11 cellular contexts compared by ENCODE assay signal in genomic region chr1:203797948-203798347, GRCh38. TPM values are rescaled to one million over a fixed set of nuclear protein-coding genes. Genes with fewer than 3 reads are reported as not detected.
DNase-seq lines count a peak whose midpoint lies in the region; ATAC-seq, FAIRE-seq and TF ChIP-seq lines count a peak whose summit lies in the region.
"Had no signal": no experiment of that assay in that cellular context is flagged by ENCODE, and none has a peak within 500 bp of the region (broad histone marks: within the 10 kb centered on the region; RNA-seq: fewer than 3 reads in every experiment).

No MANE protein-coding gene starts in this region.

- H3K36me3 ChIP-seq in HepG2 (replicated peaks in 1 of 2; ENCODE audit: control insufficient read depth in 1 of 2, insufficient read depth in 2 of 2, low read length in 2 of 2) (peaks cover 2 to 25% of the 10 kb centered on the region in 2 experiments; a peak in 3 of 5 replicates), right lobe of liver (peaks cover 0 to under 1% (median 0%) of the 10 kb centered on the region in 4 donors), keratinocyte (ENCODE audit: control insufficient read depth in 2 of 2, extremely low read depth in 1 of 2, insufficient read depth in 2 of 2, low read length in 2 of 2) (peaks cover 6 to 24% of the 10 kb centered on the region in 2 experiments)

- peaks cover 63% of the 10 kb centered on the region for H3K79me2 ChIP-seq in HepG2 (ENCODE audit: insufficient read depth, low read length)
- peaks cover 66% of the 10 kb centered on the region for H3K79me2 ChIP-seq in keratinocyte (ENCODE audit: control insufficient read depth, insufficient read depth, low read length)

- POLR2A ChIA-PET in HepG2 (lab: Yijun Ruan, JAX): no interaction called here

- no peak for ATAC-seq in HepG2
- no peak for ATAC-seq in right lobe of liver
- ATAC-seq: heart left ventricle had no signal

- H3K9me1 ChIP-seq in keratinocyte (ENCODE audit: control insufficient read depth, extremely low read depth, insufficient read depth, low read length): peaks cover 3% of the 10 kb centered on the region

- TF ChIP-seq CTCF in HepG2 (CRISPR knock-in tag; IDR thresholded peaks at IDR 0.05) (no peak; the same call in 1 of the 2 replicates), right lobe of liver (IDR thresholded peaks at IDR 0.05) (no peak), keratinocyte (optimal IDR thresholded peaks at IDR 0.05 in 1 of 3, IDR thresholded peaks at IDR 0.05 in 1 of 3, conservative IDR thresholded peaks at IDR 0.05 in 1 of 3; ENCODE audit: extremely low read depth in 1 of 3, insufficient read depth in 2 of 3, low read length in 3 of 3) (peak; percentile 55 to 68 (median 56)), type B pancreatic cell (conservative IDR thresholded peaks at IDR 0.05) (no peak)

- peak overlapping the region; percentile 99 for H3K4me3 Mint-ChIP-seq in type B pancreatic cell

- TF ChIP-seq EP300 in HepG2 (IDR thresholded peaks at IDR 0.05; ENCODE audit: low read depth in 2 of 2, low read length in 2 of 2) (no peak), HepG2 (CRISPR knock-in tag; IDR thresholded peaks at IDR 0.05; ENCODE audit: borderline replicate concordance) (no peak)

- TF ChIP-seq RAD21 in HepG2 (CRISPR knock-in tag; IDR thresholded peaks at IDR 0.05): no peak

- H3K36me3 Mint-ChIP-seq in type B pancreatic cell: peaks cover 60% of the 10 kb centered on the region

- in situ Hi-C loops in HepG2 (cut with HindIII; ENCODE audit: extremely low pct_ligation_motif_present, low pct_unique_long_range_greater_than_20kb): no loop called here
- in situ Hi-C loops in SK-MEL-5 (cut with HindIII; ENCODE audit: low pct_unique_long_range_greater_than_20kb, low sequenced_read_pairs): no loop called here

- H3K9me3 Mint-ChIP-seq in type B pancreatic cell: peaks cover 4% of the 10 kb centered on the region

- no peak overlapping the region for H3K9ac ChIP-seq in HepG2 (ENCODE audit: insufficient read depth, low read depth, low read length)
- H3K9ac ChIP-seq in keratinocyte (ENCODE audit: control insufficient read depth, extremely low read depth, insufficient read depth, low read length): no peak overlapping the region

- FAIRE-seq in HepG2 (lab: Jason Lieb, UNC) (no peak), keratinocyte (lab: Jason Lieb, UNC) (peak; percentile 70)
- FAIRE-seq: colon, D721Med had no signal

- H3K9me3 ChIP-seq in HepG2 (ENCODE audit: low read length) (no peaks in the 10 kb centered on the region), right lobe of liver (no peaks in the 10 kb centered on the region), keratinocyte (ENCODE audit: control insufficient read depth, low read depth, low read length) (no peaks in the 10 kb centered on the region)
- H3K9me3 ChIP-seq: heart left ventricle had no signal

- 100% methylated on average over 4 of the region's 4 CpGs for WGBS in HepG2 (ENCODE audit: low lambda C conversion rate)
- 70% methylated on average over 4 of the region's 4 CpGs for WGBS in right lobe of liver (ENCODE audit: insufficient coverage, low coverage, low lambda C conversion rate, missing lambda C conversion rate)

- H2AFZ ChIP-seq in HepG2 (ENCODE audit: low read length) (no peak overlapping the region), keratinocyte (ENCODE audit: control insufficient read depth, low read length) (no peak overlapping the region)

- H4K20me1 ChIP-seq in HepG2 (ENCODE audit: insufficient read depth, low read length) (peaks cover 34% of the 10 kb centered on the region), keratinocyte (ENCODE audit: control insufficient read depth, extremely low read depth, insufficient read depth, low read length) (peaks cover 9% of the 10 kb centered on the region)

- DNase-seq in HepG2 (ENCODE audit: low spot score) (peak; percentile 9), right lobe of liver (no peak), SK-MEL-5 (ENCODE audit: low read depth, low spot score) (peak; percentile 51), keratinocyte (ENCODE audit: low read depth, low spot score) (peak; percentile 81), type B pancreatic cell (ENCODE audit: extremely low spot score, unreplicated experiment) (no peak), NCI-H1105 (lab: John Stamatoyannopoulos, UW) (no peak), anterior cingulate cortex (lab: John Stamatoyannopoulos, UW) (no peak), MV-4-11 (lab: John Stamatoyannopoulos, UW) (no peak)

- H3K4me2 ChIP-seq in HepG2 (ENCODE audit: low read depth, low read length) (peak overlapping the region; percentile 83), keratinocyte (ENCODE audit: control insufficient read depth, extremely low read depth, insufficient read depth, low read depth, low read length) (peak overlapping the region; percentile 93)

- TF ChIP-seq POLR2A in HepG2 (IDR thresholded peaks at IDR 0.05; ENCODE audit: insufficient read depth in 1 of 2, low read depth in 2 of 2, low read length in 2 of 2) (no peak), right lobe of liver (IDR thresholded peaks at IDR 0.05) (no peak)

- H3K4me1 ChIP-seq in HepG2 (ENCODE audit: insufficient read depth, low read length) (peaks cover 43% of the 10 kb centered on the region), right lobe of liver (peaks cover 0 to 33% (median 4%) of the 10 kb centered on the region in 4 donors), keratinocyte (ENCODE audit: control insufficient read depth, extremely low read depth, insufficient read depth, low read length) (peaks cover 40% of the 10 kb centered on the region)

- H3K4me1 Mint-ChIP-seq in type B pancreatic cell (ENCODE audit: unreplicated experiment): peaks cover 42% of the 10 kb centered on the region

- CTCF ChIA-PET in HepG2 (lab: Yijun Ruan, JAX; ENCODE audit: low intra/inter-chr PET ratio, low total read pairs): no interaction called here

- no peak overlapping the region for H3K27ac ChIP-seq in HepG2 (ENCODE audit: extremely low read length, insufficient read depth, low read length)
- H3K27ac ChIP-seq in right lobe of liver: no peak overlapping the region
- peak overlapping the region; percentile 19 for H3K27ac ChIP-seq in keratinocyte (ENCODE audit: control insufficient read depth, insufficient read depth, low read length)

- no TSS peak for BruUV-seq in HepG2 (replicated peaks; lab: Mats Ljungman, UMichigan)

- H3K4me3 ChIP-seq in HepG2 (replicated peaks in 1 of 3; ENCODE audit: insufficient read depth in 1 of 3, low read depth in 2 of 3, low read length in 3 of 3) (no peak overlapping the region), right lobe of liver (no peak overlapping the region), keratinocyte (ENCODE audit: control insufficient read depth in 2 of 3, extremely low read depth in 1 of 3, insufficient read depth in 2 of 3, low read depth in 1 of 3, low read length in 3 of 3) (peak overlapping the region in 1 of 3 experiments; percentile 60)

- H3K27ac Mint-ChIP-seq in type B pancreatic cell: peak overlapping the region; percentile 34

- intact Hi-C loops in HepG2 (cut with micrococcal nuclease; ENCODE audit: unreplicated experiment): no loop called here
- intact Hi-C loops in right lobe of liver (cut with DNase I): no loop called here

- no peaks in the 10 kb centered on the region for H3K27me3 Mint-ChIP-seq in type B pancreatic cell

- dilution Hi-C loops in keratinocyte (cut with MboI; ENCODE audit: extremely low pct_ligation_motif_present, low sequenced_read_pairs): loop anchor here (10.0 kb wide), 1 partner anchor 73 kb away; no protein-coding TSS in a partner anchor

- no peaks in the 10 kb centered on the region for H3K27me3 ChIP-seq in HepG2 (ENCODE audit: control insufficient read depth in 1 of 2, insufficient read depth in 2 of 2, low read length in 2 of 2)
- H3K27me3 ChIP-seq in right lobe of liver: no peaks in the 10 kb centered on the region
- H3K27me3 ChIP-seq in keratinocyte (ENCODE audit: control insufficient read depth, extremely low read depth, insufficient read depth, low read length): no peaks in the 10 kb centered on the region
- H3K27me3 ChIP-seq: heart left ventricle had no signal

RNA-seq across cellular contexts. Expression of gene ZBED6, which starts 2.5 kb away (rescaled TPM):
- total RNA-seq in HepG2 (2016; rRNA removed; fragmentation: Illumina TruSeq; extraction: Trizol) (12.5 and 17.2 TPM in 2 replicates), right lobe of liver (10 to 100 TPM; 11.8 to 24.1 (median 17.5) TPM), type B pancreatic cell (ENCODE audit: low replicate concordance) (30.3 and 37.4 TPM in 2 replicates)
- 0.35 and 0.51 TPM in 2 replicates for total RNA-seq in HepG2 (2016; cell fraction: cytosol; rRNA removed; fragmentation: Illumina TruSeq; extraction: Trizol; ENCODE audit: low read depth)
- 13.1 and 13.9 TPM in 2 replicates for total RNA-seq in HepG2 (2016; cell fraction: insoluble cytoplasmic fraction; rRNA removed; fragmentation: Illumina TruSeq; extraction: Trizol)
- total RNA-seq in HepG2 (2016; cell fraction: membrane; rRNA removed; fragmentation: Illumina TruSeq; extraction: Trizol): 1.4 and 1.7 TPM in 2 replicates
- total RNA-seq in HepG2 (2016; cell fraction: nucleus; rRNA removed; fragmentation: Illumina TruSeq; extraction: Trizol): 21.7 and 24.6 TPM in 2 replicates
- polyA plus RNA-seq in HepG2 (2011; rRNA removed) (6.8 and 9.3 TPM in 2 replicates), keratinocyte (8.9 to 11.6 TPM (median 9.6 TPM) in 3 replicates)
- polyA plus RNA-seq in HepG2 (2011; cell fraction: cytosol; rRNA removed): 3.8 and 4.0 TPM in 2 replicates
- polyA plus RNA-seq in HepG2 (2011; cell fraction: nucleus; rRNA removed): 15.5 and 20.7 TPM in 2 replicates
- 3.6 and 3.8 TPM in 2 replicates for polyA plus RNA-seq in HepG2 (2012)
- 0.07 TPM in 1 of 2 replicates, not detected in the other for polyA plus RNA-seq in HepG2 (2016; cell fraction: cytosol; fragmentation: Illumina TruSeq; extraction: Trizol; ENCODE audit: low read depth)
- polyA plus RNA-seq in HepG2 (2016; cell fraction: insoluble cytoplasmic fraction; fragmentation: Illumina TruSeq; extraction: Trizol; ENCODE audit: low read depth): 1.6 and 3.9 TPM in 2 replicates
- 0.03 and 0.06 TPM in 2 replicates for polyA plus RNA-seq in HepG2 (2016; cell fraction: membrane; fragmentation: Illumina TruSeq; extraction: Trizol; ENCODE audit: low read depth)
- polyA plus RNA-seq in HepG2 (2016; cell fraction: nucleus; fragmentation: Illumina TruSeq; extraction: Trizol; ENCODE audit: insufficient read depth, low read depth): 4.6 and 9.1 TPM in 2 replicates
- polyA minus RNA-seq in HepG2 (2011; rRNA and poly(A)+ RNA removed; ENCODE audit: low replicate concordance): 21.8 and 40.3 TPM in 2 replicates
- polyA minus RNA-seq in HepG2 (2011; cell fraction: cytosol; rRNA and poly(A)+ RNA removed): 11.3 and 15.0 TPM in 2 replicates
- polyA minus RNA-seq in HepG2 (2011; cell fraction: nucleus; rRNA and poly(A)+ RNA removed): 37.6 and 38.3 TPM in 2 replicates
- total RNA-seq in SK-MEL-5 (2014; rRNA removed; shearing (Covaris generic)): 10.3 and 14.7 TPM in 2 replicates
- 8.8 and 9.0 TPM in 2 replicates for polyA plus RNA-seq in SK-MEL-5 (2015; cell fraction: cytosol; rRNA removed)
- polyA plus RNA-seq in SK-MEL-5 (2015; cell fraction: nucleus; rRNA removed): 17.2 and 22.5 TPM in 2 replicates
- polyA plus RNA-seq in keratinocyte (2011; ENCODE audit: low read depth): 5.6 TPM
- 2.9 and 5.3 TPM in 2 replicates for polyA plus RNA-seq in keratinocyte (2011; cell fraction: cytosol; rRNA removed)
- 16.2 and 17.5 TPM in 2 replicates for polyA plus RNA-seq in keratinocyte (2011; cell fraction: nucleus; rRNA removed)
- 4.6 and 4.8 TPM in 2 replicates for polyA plus RNA-seq in keratinocyte (2012; ENCODE audit: low replicate concordance)
- 14.8 to 38.8 TPM (median 31.3 TPM) in 3 replicates for polyA minus RNA-seq in keratinocyte
- 8.2 TPM for polyA minus RNA-seq in keratinocyte (2011; cell fraction: cytosol; rRNA and poly(A)+ RNA removed)
- 24.0 and 42.6 TPM in 2 replicates for polyA minus RNA-seq in keratinocyte (2011; cell fraction: nucleus; rRNA and poly(A)+ RNA removed)

RNA-seq across cellular contexts. Expression of gene ZC3H11A, which starts 2.5 kb away (rescaled TPM):
- total RNA-seq in HepG2 (2016; rRNA removed; fragmentation: Illumina TruSeq; extraction: Trizol) (56.9 and 78.7 TPM in 2 replicates), right lobe of liver (10 to 100 TPM; 22.8 to 47.7 (median 31.8) TPM), type B pancreatic cell (ENCODE audit: low replicate concordance) (90.0 and 95.5 TPM in 2 replicates)
- total RNA-seq in HepG2 (2016; cell fraction: cytosol; rRNA removed; fragmentation: Illumina TruSeq; extraction: Trizol; ENCODE audit: low read depth): 9.7 and 10.5 TPM in 2 replicates
- total RNA-seq in HepG2 (2016; cell fraction: insoluble cytoplasmic fraction; rRNA removed; fragmentation: Illumina TruSeq; extraction: Trizol): 54.2 and 81.7 TPM in 2 replicates
- 22.1 and 22.2 TPM in 2 replicates for total RNA-seq in HepG2 (2016; cell fraction: membrane; rRNA removed; fragmentation: Illumina TruSeq; extraction: Trizol)
- 71.4 and 76.3 TPM in 2 replicates for total RNA-seq in HepG2 (2016; cell fraction: nucleus; rRNA removed; fragmentation: Illumina TruSeq; extraction: Trizol)
- polyA plus RNA-seq in HepG2 (2011; rRNA removed) (59.2 and 59.7 TPM in 2 replicates), keratinocyte (60.0 to 83.4 TPM (median 78.1 TPM) in 3 replicates)
- 29.6 and 39.2 TPM in 2 replicates for polyA plus RNA-seq in HepG2 (2011; cell fraction: cytosol; rRNA removed)
- 109 and 116 TPM in 2 replicates for polyA plus RNA-seq in HepG2 (2011; cell fraction: nucleus; rRNA removed)
- 44.9 and 50.1 TPM in 2 replicates for polyA plus RNA-seq in HepG2 (2012)
- polyA plus RNA-seq in HepG2 (2016; cell fraction: cytosol; fragmentation: Illumina TruSeq; extraction: Trizol; ENCODE audit: low read depth): 1.2 and 1.4 TPM in 2 replicates
- polyA plus RNA-seq in HepG2 (2016; cell fraction: insoluble cytoplasmic fraction; fragmentation: Illumina TruSeq; extraction: Trizol; ENCODE audit: low read depth): 56.2 and 57.9 TPM in 2 replicates
- 6.6 and 7.0 TPM in 2 replicates for polyA plus RNA-seq in HepG2 (2016; cell fraction: membrane; fragmentation: Illumina TruSeq; extraction: Trizol; ENCODE audit: low read depth)
- polyA plus RNA-seq in HepG2 (2016; cell fraction: nucleus; fragmentation: Illumina TruSeq; extraction: Trizol; ENCODE audit: insufficient read depth, low read depth): 105 and 109 TPM in 2 replicates
- 59.1 and 125 TPM in 2 replicates for polyA minus RNA-seq in HepG2 (2011; rRNA and poly(A)+ RNA removed; ENCODE audit: low replicate concordance)
- 44.8 and 45.9 TPM in 2 replicates for polyA minus RNA-seq in HepG2 (2011; cell fraction: cytosol; rRNA and poly(A)+ RNA removed)
- 170 and 178 TPM in 2 replicates for polyA minus RNA-seq in HepG2 (2011; cell fraction: nucleus; rRNA and poly(A)+ RNA removed)
- total RNA-seq in SK-MEL-5 (2014; rRNA removed; shearing (Covaris generic)): 75.1 and 85.2 TPM in 2 replicates
- polyA plus RNA-seq in SK-MEL-5 (2015; cell fraction: cytosol; rRNA removed): 62.0 and 79.3 TPM in 2 replicates
- polyA plus RNA-seq in SK-MEL-5 (2015; cell fraction: nucleus; rRNA removed): 232 and 243 TPM in 2 replicates
- 41.4 TPM for polyA plus RNA-seq in keratinocyte (2011; ENCODE audit: low read depth)
- 34.4 and 53.2 TPM in 2 replicates for polyA plus RNA-seq in keratinocyte (2011; cell fraction: cytosol; rRNA removed)
- polyA plus RNA-seq in keratinocyte (2011; cell fraction: nucleus; rRNA removed): 125 and 161 TPM in 2 replicates
- 50.3 and 53.8 TPM in 2 replicates for polyA plus RNA-seq in keratinocyte (2012; ENCODE audit: low replicate concordance)
- polyA minus RNA-seq in keratinocyte: 35.6 to 85.3 TPM (median 56.5 TPM) in 3 replicates
- 56.2 TPM for polyA minus RNA-seq in keratinocyte (2011; cell fraction: cytosol; rRNA and poly(A)+ RNA removed)
- polyA minus RNA-seq in keratinocyte (2011; cell fraction: nucleus; rRNA and poly(A)+ RNA removed): 83.9 and 132 TPM in 2 replicates

RNA-seq across cellular contexts. Expression of gene LAX1, which starts 33.0 kb away (rescaled TPM):
- total RNA-seq in HepG2 (2016; rRNA removed; fragmentation: Illumina TruSeq; extraction: Trizol): not detected in 2 replicates
- total RNA-seq in HepG2 (2016; cell fraction: cytosol; rRNA removed; fragmentation: Illumina TruSeq; extraction: Trizol; ENCODE audit: low read depth): not detected in 2 replicates
- 0.04 TPM in 1 of 2 replicates, not detected in the other for total RNA-seq in HepG2 (2016; cell fraction: insoluble cytoplasmic fraction; rRNA removed; fragmentation: Illumina TruSeq; extraction: Trizol)
- not detected in 2 replicates for total RNA-seq in HepG2 (2016; cell fraction: membrane; rRNA removed; fragmentation: Illumina TruSeq; extraction: Trizol)
- not detected in 2 replicates for total RNA-seq in HepG2 (2016; cell fraction: nucleus; rRNA removed; fragmentation: Illumina TruSeq; extraction: Trizol)
- not detected in 2 replicates for polyA plus RNA-seq in HepG2 (2011; rRNA removed)
- polyA plus RNA-seq in HepG2 (2011; cell fraction: cytosol; rRNA removed): not detected in 2 replicates
- not detected in 2 replicates for polyA plus RNA-seq in HepG2 (2011; cell fraction: nucleus; rRNA removed)
- not detected in 2 replicates for polyA plus RNA-seq in HepG2 (2012)
- polyA plus RNA-seq in HepG2 (2016; cell fraction: cytosol; fragmentation: Illumina TruSeq; extraction: Trizol; ENCODE audit: low read depth): not detected in 2 replicates
- polyA plus RNA-seq in HepG2 (2016; cell fraction: insoluble cytoplasmic fraction; fragmentation: Illumina TruSeq; extraction: Trizol; ENCODE audit: low read depth): not detected in 2 replicates
- polyA plus RNA-seq in HepG2 (2016; cell fraction: membrane; fragmentation: Illumina TruSeq; extraction: Trizol; ENCODE audit: low read depth): not detected in 2 replicates
- polyA plus RNA-seq in HepG2 (2016; cell fraction: nucleus; fragmentation: Illumina TruSeq; extraction: Trizol; ENCODE audit: insufficient read depth, low read depth): not detected in 2 replicates
- not detected in 2 replicates for polyA minus RNA-seq in HepG2 (2011; rRNA and poly(A)+ RNA removed; ENCODE audit: low replicate concordance)
- polyA minus RNA-seq in HepG2 (2011; cell fraction: cytosol; rRNA and poly(A)+ RNA removed): not detected in 2 replicates
- not detected in 2 replicates for polyA minus RNA-seq in HepG2 (2011; cell fraction: nucleus; rRNA and poly(A)+ RNA removed)
- total RNA-seq in right lobe of liver: under 1 TPM; 0.06 to 0.47 (median 0.30) TPM
- total RNA-seq in SK-MEL-5 (2014; rRNA removed; shearing (Covaris generic)): not detected in 2 replicates
- polyA plus RNA-seq in SK-MEL-5 (2015; cell fraction: cytosol; rRNA removed): not detected in 2 replicates
- not detected in 2 replicates for polyA plus RNA-seq in SK-MEL-5 (2015; cell fraction: nucleus; rRNA removed)
- 0.05 to 0.09 TPM (median 0.07 TPM) in 3 replicates for polyA plus RNA-seq in keratinocyte
- polyA plus RNA-seq in keratinocyte (2011; ENCODE audit: low read depth): not detected
- polyA plus RNA-seq in keratinocyte (2011; cell fraction: cytosol; rRNA removed): 0.04 TPM in 1 of 2 replicates, not detected in the other
- 0.09 and 0.28 TPM in 2 replicates for polyA plus RNA-seq in keratinocyte (2011; cell fraction: nucleus; rRNA removed)
- not detected in 2 replicates for polyA plus RNA-seq in keratinocyte (2012; ENCODE audit: low replicate concordance)
- 0.16 to 0.30 TPM in 2 of 3 replicates, not detected in the other for polyA minus RNA-seq in keratinocyte
- not detected for polyA minus RNA-seq in keratinocyte (2011; cell fraction: cytosol; rRNA and poly(A)+ RNA removed)
- polyA minus RNA-seq in keratinocyte (2011; cell fraction: nucleus; rRNA and poly(A)+ RNA removed): not detected in 2 replicates
- not detected in 2 replicates for total RNA-seq in type B pancreatic cell (ENCODE audit: low replicate concordance)

Comparison
In these comparisons a context has a peak if more than half of its experiments do, and no peak if none do; other contexts are left out.
1. DNase-seq: peak in HepG2 (single experiment), SK-MEL-5 (single experiment) and keratinocyte (single experiment); none in right lobe of liver (0 of 3), type B pancreatic cell (single experiment), NCI-H1105 (single experiment), anterior cingulate cortex (0 of 58) and MV-4-11 (single experiment).
2. CTCF ChIP-seq: peak in keratinocyte (3 of 3); none in HepG2 (single experiment), right lobe of liver (0 of 4) and type B pancreatic cell (single experiment).